21 cellular contexts compared by ENCODE assay signal in the genomic region with DNA sequence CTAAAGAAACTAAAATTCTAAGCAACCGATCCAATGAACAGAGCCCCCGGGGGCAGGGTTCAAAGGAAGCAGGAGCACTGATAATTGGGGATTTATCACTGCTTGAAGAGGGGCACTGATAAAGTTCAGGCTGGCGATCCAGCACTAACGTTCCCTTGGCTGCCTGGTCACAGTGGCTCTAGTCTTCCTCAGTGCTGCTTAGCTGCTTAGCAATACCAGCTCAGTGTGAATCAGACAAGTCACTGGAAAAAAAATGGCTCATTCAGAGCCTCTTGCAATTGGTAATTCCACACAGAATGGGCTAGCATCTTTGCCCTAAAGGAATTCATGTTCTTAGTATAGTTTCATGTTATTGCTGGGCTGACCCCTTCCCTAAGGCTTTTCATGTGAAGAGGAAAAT.
"Had no signal": no experiment of that assay in that cellular context is flagged by ENCODE, and none has a peak within 500 bp of the region (broad histone marks: within the 10 kb centered on the region; RNA-seq: fewer than 3 reads in every experiment).

No MANE protein-coding gene starts in this region.

- H3K27me3 ChIP-seq: right atrium auricular region, suprapubic skin, transverse colon, vagina had no signal

- H3K27ac ChIP-seq: coronary artery, prostate gland, right atrium auricular region, suprapubic skin, transverse colon, vagina had no signal

- H3K4me3 ChIP-seq: coronary artery, prostate gland, right atrium auricular region, suprapubic skin, transverse colon, vagina had no signal

- H3K36me3 ChIP-seq: prostate gland, suprapubic skin, vagina had no signal

- H3K4me1 ChIP-seq: prostate gland, right atrium auricular region, suprapubic skin, transverse colon, vagina had no signal

- DNase-seq: activated CD4-positive, alpha-beta T cell treated with anti-CD3 and anti-CD28 coated beads, Interleukin-2, amount 10 ng/mL, durations not matched to agents 7 days and 5 days; activated CD8-positive, alpha-beta T cell treated with anti-CD3 and anti-CD28 coated beads, Interleukin-2, amount 10 ng/mL, durations not matched to agents 7 days and 5 days; activated naive CD4-positive, alpha-beta T cell treated with Interleukin-2 at 50 U/mL for 16 hours; activated naive CD8-positive, alpha-beta T cell treated with anti-CD3 and anti-CD28 coated beads, Interleukin-2, amount 10 ng/mL, durations not matched to agents 7 days and 5 days; activated T-cell treated with anti-CD3 and anti-CD28 coated beads, Interleukin-2, amount 50 U/mL, for 24 hours; central memory CD4-positive, alpha-beta T cell; effector CD4-positive, alpha-beta T cell; mesendoderm; naive thymus-derived CD8-positive, alpha-beta T cell; stimulated activated CD4-positive, alpha-beta T cell treated with anti-CD3 and anti-CD28 coated beads, Interleukin-2, amount 100 ng/mL, for 24 hours; stimulated activated naive CD8-positive, alpha-beta T cell treated with anti-CD3 and anti-CD28 coated beads, Interleukin-15, Interleukin-2, amounts not matched to agents 100 U/mL and 50 U/mL, for 24 hours; T-cell; T-helper 9 cell; transverse colon had no signal

- H3K9me3 ChIP-seq: prostate gland, right atrium auricular region, suprapubic skin, transverse colon, vagina had no signal

- ATAC-seq: activated CD4-positive, CD25-positive, alpha-beta regulatory T cell treated with anti-CD3 and anti-CD28 coated beads, Interleukin-2, amount 50 U/mL, for 24 hours; activated CD8-positive, alpha-beta T cell treated with anti-CD3 and anti-CD28 coated beads, Interleukin-2, amount 10 ng/mL, durations not matched to agents 7 days and 5 days; esophagus mucosa; naive thymus-derived CD8-positive, alpha-beta T cell; stimulated activated naive CD8-positive, alpha-beta T cell treated with anti-CD3 and anti-CD28 coated beads, Interleukin-15, Interleukin-2, amounts not matched to agents 100 U/mL and 50 U/mL, for 24 hours; T-cell had no signal
